22 cellular contexts compared by ENCODE assay signal in the genomic region with DNA sequence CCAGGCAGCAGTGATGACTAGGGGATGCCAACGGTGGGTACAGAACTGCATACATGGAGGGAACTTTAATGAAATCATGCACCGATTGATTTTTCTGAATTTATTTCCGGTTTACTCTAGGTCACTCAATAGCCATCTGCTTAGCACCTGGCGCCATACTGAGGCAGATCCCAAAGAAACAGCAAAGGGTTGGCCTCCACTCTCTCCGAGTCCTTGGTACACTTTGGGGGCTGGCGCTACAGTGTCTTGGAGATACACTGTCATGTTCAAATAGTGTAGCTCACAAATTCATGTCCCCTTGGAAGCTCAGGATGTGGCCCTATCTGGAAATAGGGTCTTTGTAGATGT.
"Had no signal": no experiment of that assay in that cellular context is flagged by ENCODE, and none has a peak within 500 bp of the region (broad histone marks: within the 10 kb centered on the region; RNA-seq: fewer than 3 reads in every experiment).

No MANE protein-coding gene starts in this region.

- H3K27me3 ChIP-seq: colonic mucosa, heart left ventricle, testis had no signal

- DNase-seq: activated B cell treated with CpG ODN at 0.5 μM for 24 hours; activated CD4-positive, alpha-beta memory T cell treated with anti-CD3 and anti-CD28 coated beads for 36 hours; activated CD4-positive, alpha-beta T cell treated with anti-CD3 and anti-CD28 coated beads for 4 hours; activated T-cell treated with anti-CD3 and anti-CD28 coated beads for 4 hours; amniotic stem cell; central memory CD4-positive, alpha-beta T cell; colonic mucosa; erythroblast; immature natural killer cell; kidney glomerular epithelial cell; mesendoderm; naive thymus-derived CD8-positive, alpha-beta T cell; stimulated activated CD4-positive, alpha-beta T cell treated with anti-CD3 and anti-CD28 coated beads, Interleukin-15, amount 100 ng/mL, for 24 hours; stimulated activated CD4-positive, alpha-beta T cell treated with anti-CD3 and anti-CD28 coated beads, Interleukin-2, amount 100 ng/mL, for 48 hours had no signal

- ATAC-seq: naive thymus-derived CD8-positive, alpha-beta T cell had no signal

- H3K4me1 Mint-ChIP-seq: activated B cell treated with CpG ODN at 0.5 μM for 24 hours; immature natural killer cell; naive thymus-derived CD8-positive, alpha-beta T cell had no signal

- H3K4me3 Mint-ChIP-seq: activated B cell treated with CpG ODN at 0.5 μM for 24 hours; activated CD4-positive, alpha-beta memory T cell treated with anti-CD3 and anti-CD28 coated beads for 36 hours; activated naive CD8-positive, alpha-beta T cell; activated T-helper 1 cell treated with anti-CD3 and anti-CD28 coated beads, Interleukin-12 subunit alpha, Interleukin-12 subunit beta, Interleukin-2, Interleukin-4 antibody, amounts not matched to agents 30 ng/mL and 10 ng/mL and 1 ng/mL, durations not matched to agents 14 hours and 24 hours and 36 hours; brain; immature natural killer cell; naive thymus-derived CD8-positive, alpha-beta T cell; stimulated activated naive CD8-positive, alpha-beta T cell treated with anti-CD3 and anti-CD28 coated beads, Interleukin-15, Interleukin-2, amounts not matched to agents 100 ng/mL and 50 ng/mL, for 24 hours had no signal

- H3K27me3 Mint-ChIP-seq: activated CD4-positive, alpha-beta memory T cell treated with anti-CD3 and anti-CD28 coated beads for 36 hours; stimulated activated naive CD8-positive, alpha-beta T cell treated with anti-CD3 and anti-CD28 coated beads, Interleukin-15, Interleukin-2, amounts not matched to agents 100 ng/mL and 50 ng/mL, for 24 hours had no signal

- H3K27ac ChIP-seq: colonic mucosa, SK-N-MC had no signal

- H3K27ac Mint-ChIP-seq: activated B cell treated with CpG ODN at 0.5 μM for 24 hours; activated CD4-positive, alpha-beta memory T cell treated with anti-CD3 and anti-CD28 coated beads for 36 hours; activated naive CD8-positive, alpha-beta T cell; activated T-helper 1 cell treated with anti-CD3 and anti-CD28 coated beads, Interleukin-12 subunit alpha, Interleukin-12 subunit beta, Interleukin-2, Interleukin-4 antibody, amounts not matched to agents 30 ng/mL and 10 ng/mL and 1 ng/mL, durations not matched to agents 14 hours and 24 hours and 36 hours; brain; immature natural killer cell; naive thymus-derived CD8-positive, alpha-beta T cell; stimulated activated naive CD8-positive, alpha-beta T cell treated with anti-CD3 and anti-CD28 coated beads, Interleukin-15, Interleukin-2, amounts not matched to agents 100 ng/mL and 50 ng/mL, for 24 hours had no signal

- H3K4me1 ChIP-seq: colonic mucosa had no signal

- H3K36me3 Mint-ChIP-seq: activated CD4-positive, alpha-beta memory T cell treated with anti-CD3 and anti-CD28 coated beads for 36 hours; activated naive CD8-positive, alpha-beta T cell; brain; immature natural killer cell; naive thymus-derived CD8-positive, alpha-beta T cell had no signal

- H3K4me3 ChIP-seq: colonic mucosa, heart left ventricle, SK-N-MC, skin epidermis, testis had no signal

- H3K9me3 Mint-ChIP-seq: activated B cell treated with CpG ODN at 0.5 μM for 24 hours; activated CD4-positive, alpha-beta memory T cell treated with anti-CD3 and anti-CD28 coated beads for 36 hours; activated T-helper 1 cell treated with anti-CD3 and anti-CD28 coated beads, Interleukin-12 subunit alpha, Interleukin-12 subunit beta, Interleukin-2, Interleukin-4 antibody, amounts not matched to agents 30 ng/mL and 10 ng/mL and 1 ng/mL, durations not matched to agents 14 hours and 24 hours and 36 hours; immature natural killer cell; stimulated activated naive CD8-positive, alpha-beta T cell treated with anti-CD3 and anti-CD28 coated beads, Interleukin-15, Interleukin-2, amounts not matched to agents 100 ng/mL and 50 ng/mL, for 24 hours had no signal

- H3K9me3 ChIP-seq: colonic mucosa, testis had no signal

- H3K36me3 ChIP-seq: colonic mucosa, heart left ventricle had no signal
